ENCODE assay signal across 29 cellular contexts in the genomic region with DNA sequence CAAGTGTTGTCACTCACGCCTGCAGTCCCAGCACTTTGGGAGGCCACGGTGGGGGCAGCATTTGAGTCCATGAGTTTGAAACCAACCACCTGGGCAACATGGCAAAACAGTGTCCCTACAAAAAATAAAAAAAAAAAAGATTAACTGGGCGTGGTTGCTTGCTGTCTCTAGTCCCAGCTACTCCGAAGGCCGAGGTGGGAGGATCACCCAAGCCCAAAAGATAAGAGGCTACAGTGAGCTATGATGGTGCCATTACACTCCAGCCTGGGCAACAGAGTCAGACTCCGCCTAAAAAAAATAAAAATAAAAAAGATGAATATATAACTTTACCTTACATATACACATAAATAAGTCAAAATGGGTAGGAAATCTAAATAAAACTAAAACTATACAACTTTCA. TPM values are rescaled to one million over a fixed set of nuclear protein-coding genes. Genes with fewer than 3 reads are reported as not detected.
"Had no signal": no experiment of that assay in that cellular context is flagged by ENCODE, and none has a peak within 500 bp of the region (broad histone marks: within the 10 kb centered on the region; RNA-seq: fewer than 3 reads in every experiment).

No MANE protein-coding gene starts in this region.

- H3K4me3 ChIP-seq: hepatocyte, lung, mucosa of descending colon, ovary, right lobe of liver, smooth muscle cell, stomach, testis, thyroid gland, transverse colon, upper lobe of right lung had no signal

- H3K27me3 ChIP-seq: hepatocyte, ovary, right lobe of liver, stomach, testis, thyroid gland, transverse colon, upper lobe of right lung had no signal

- H3K36me3 ChIP-seq: ovary, right lobe of liver, stomach, thyroid gland, transverse colon, upper lobe of right lung had no signal

- H3K9me3 ChIP-seq: mucosa of descending colon, ovary, right lobe of liver, stomach, testis, thyroid gland, transverse colon, upper lobe of right lung had no signal

- FAIRE-seq: urothelium cell line had no signal

- H3K27ac ChIP-seq: hepatocyte, ovary, right lobe of liver, stomach, testis, thyroid gland, transverse colon, upper lobe of right lung had no signal

- DNase-seq: head of caudate nucleus; islet precursor cell; midbrain; mucosa of descending colon; naive thymus-derived CD4-positive, alpha-beta T cell; ovary; retina; right lobe of liver; stimulated activated CD4-positive, alpha-beta T cell treated with anti-CD3 and anti-CD28 coated beads, Interleukin-1b, Interleukin-23, amount 100 ng/mL, for 48 hours; stimulated activated CD4-positive, alpha-beta T cell treated with anti-CD3 and anti-CD28 coated beads, Interleukin-4, amount 100 ng/mL, for 1 hour; stimulated activated naive B cell treated with anti-CD40 and anti-IgM and Interleukin-4, amounts not matched to agents 10 μg/mL and 1 μg/mL and 100 μg/mL, for 72 hours; stimulated activated naive CD8-positive, alpha-beta T cell treated with anti-CD3 and anti-CD28 coated beads, Interleukin-15, Interleukin-2, amounts not matched to agents 100 U/mL and 50 U/mL, for 24 hours; stomach; testis; thyroid gland; transverse colon; upper lobe of right lung had no signal

- H3K79me2 ChIP-seq: hepatocyte had no signal

- H3K4me1 ChIP-seq: stomach, testis, thyroid gland, transverse colon, upper lobe of right lung had no signal

- ATAC-seq: left lobe of liver; mucosa of descending colon; naive thymus-derived CD4-positive, alpha-beta T cell; natural killer cell treated with Interleukin-12 subunit alpha and Interleukin-12 subunit beta and Interleukin-15 and Interleukin-18, amount 100 ng/mL, for 72 hours; right lobe of liver; stimulated activated naive B cell treated with anti-CD40 and anti-IgM and Interleukin-4, amounts not matched to agents 10 μg/mL and 1 μg/mL and 100 μg/mL, for 72 hours; stimulated activated naive CD8-positive, alpha-beta T cell treated with anti-CD3 and anti-CD28 coated beads, Interleukin-15, Interleukin-2, amounts not matched to agents 100 U/mL and 50 U/mL, for 24 hours; upper lobe of right lung had no signal

- H3K4me2 ChIP-seq: hepatocyte, smooth muscle cell had no signal

RNA-seq across cellular contexts. Expression of gene LMOD2, which starts 2.5 kb away (rescaled TPM):
- total RNA-seq: hepatocyte; kidney epithelial cell; lower leg skin; mesenteric fat pad; naive thymus-derived CD4-positive, alpha-beta T cell; natural killer cell treated with Interleukin-12 subunit alpha and Interleukin-12 subunit beta and Interleukin-15 and Interleukin-18, amount 100 ng/mL, for 72 hours; omental fat pad; progenitor cell of endocrine pancreas; smooth muscle cell; stomach; thyroid gland had no signal
- polyA plus RNA-seq: hepatocyte, lung, neural cell had no signal

RNA-seq across cellular contexts. Expression of gene ASB15, which starts 51.5 kb away (rescaled TPM):
- total RNA-seq: hepatocyte; kidney epithelial cell; left lobe of liver; lower leg skin; lung; mesenteric fat pad; mucosa of descending colon; naive thymus-derived CD4-positive, alpha-beta T cell; natural killer cell treated with Interleukin-12 subunit alpha and Interleukin-12 subunit beta and Interleukin-15 and Interleukin-18, amount 100 ng/mL, for 72 hours; omental fat pad; ovary; progenitor cell of endocrine pancreas; right lobe of liver; smooth muscle cell; stomach; thyroid gland; transverse colon; upper lobe of right lung had no signal
- polyA plus RNA-seq: hepatocyte, lung, neural cell, ovary, stomach had no signal
